In the genomic region with DNA sequence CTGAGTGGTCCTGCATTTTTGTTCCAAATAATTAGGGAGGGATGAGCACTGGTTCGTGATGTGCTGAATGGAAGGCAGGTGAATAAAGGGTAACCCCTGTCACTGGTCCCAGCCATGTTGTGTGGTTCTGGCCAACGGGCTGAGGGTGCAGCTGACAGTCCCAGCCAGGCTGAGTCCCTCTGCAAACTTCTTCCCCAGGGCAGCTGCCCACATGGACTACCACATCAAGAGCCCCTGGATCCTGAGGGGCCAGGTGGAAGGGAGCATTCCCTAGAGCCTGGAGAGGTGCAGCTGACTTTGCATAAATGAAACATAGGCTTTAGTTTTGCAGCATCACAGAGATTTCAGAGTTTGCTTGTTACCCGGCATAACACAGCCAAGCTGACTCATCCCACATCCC, we compare ENCODE assay signal across 21 cellular contexts.
DNase-seq lines count a peak whose midpoint lies in the region; ATAC-seq, FAIRE-seq and TF ChIP-seq lines count a peak whose summit lies in the region.
"Had no signal": no experiment of that assay in that cellular context is flagged by ENCODE, and none has a peak within 500 bp of the region (broad histone marks: within the 10 kb centered on the region; RNA-seq: fewer than 3 reads in every experiment).

No MANE protein-coding gene starts in this region.

- no peak overlapping the region for H3K9ac ChIP-seq in HepG2 (ENCODE audit: insufficient read depth, low read depth, low read length)
- H3K9ac ChIP-seq: BLaER1 had no signal

- H3K36me3 ChIP-seq in HepG2 (replicated peaks in 1 of 2; ENCODE audit: control insufficient read depth in 1 of 2, insufficient read depth in 2 of 2, low read length in 2 of 2) (no peaks in the 10 kb centered on the region), right lobe of liver (no peaks in the 10 kb centered on the region)
- H3K36me3 ChIP-seq: BLaER1 had no signal

- H3K4me1 ChIP-seq in HepG2 (ENCODE audit: insufficient read depth, low read length), result no peaks in the 10 kb centered on the region
- H3K4me1 ChIP-seq in right lobe of liver, result no peaks in the 10 kb centered on the region
- H3K4me1 ChIP-seq: A549, BLaER1 had no signal

- H3K27me3 ChIP-seq in HepG2 (ENCODE audit: control insufficient read depth in 1 of 2, insufficient read depth in 2 of 2, low read length in 2 of 2) (peaks cover 0 to 4% of the 10 kb centered on the region in 2 experiments; a peak in 2 of 5 replicates), right lobe of liver (no peaks in the 10 kb centered on the region)
- H3K27me3 ChIP-seq: BLaER1 had no signal

- H2AFZ ChIP-seq in HepG2 (ENCODE audit: low read length), result no peak overlapping the region

- intact Hi-C loops in HepG2 (cut with micrococcal nuclease; ENCODE audit: unreplicated experiment), result no loop called here
- intact Hi-C loops in right lobe of liver (cut with DNase I), result no loop called here
- intact Hi-C loops in posterior vena cava (cut with DNase I), result no loop called here

- FAIRE-seq in HepG2 (lab: Jason Lieb, UNC), result no peak
- FAIRE-seq: A549, D721Med, G401.6, GM12891, GM19239 had no signal

- WGBS in HepG2 (ENCODE audit: low lambda C conversion rate), result 8% methylated on average over 3 of the region's 3 CpGs
- WGBS in right lobe of liver (ENCODE audit: insufficient coverage, low coverage, low lambda C conversion rate, missing lambda C conversion rate), result 21% methylated on average over 2 of the region's 3 CpGs

- no peak for TF ChIP-seq CTCF in HepG2 (CRISPR knock-in tag; IDR thresholded peaks at IDR 0.05)
- TF ChIP-seq CTCF in right lobe of liver (IDR thresholded peaks at IDR 0.05), result no peak

- TF ChIP-seq RAD21 in HepG2 (CRISPR knock-in tag; IDR thresholded peaks at IDR 0.05), result no peak

- no peak overlapping the region for H3K4me2 ChIP-seq in HepG2 (ENCODE audit: low read depth, low read length)
- H3K4me2 ChIP-seq: A549, BLaER1 had no signal

- TF ChIP-seq POLR2A in HepG2 (IDR thresholded peaks at IDR 0.05; ENCODE audit: insufficient read depth in 1 of 2, low read depth in 2 of 2, low read length in 2 of 2) (no peak), right lobe of liver (IDR thresholded peaks at IDR 0.05) (no peak)

- TF ChIP-seq EP300 in HepG2 (IDR thresholded peaks at IDR 0.05; ENCODE audit: low read depth in 2 of 2, low read length in 2 of 2) (no peak), HepG2 (CRISPR knock-in tag; IDR thresholded peaks at IDR 0.05; ENCODE audit: borderline replicate concordance) (no peak)

- no peaks in the 10 kb centered on the region for H3K79me2 ChIP-seq in HepG2 (ENCODE audit: insufficient read depth, low read length)

- peaks cover 18% of the 10 kb centered on the region; the same call in 1 of the 2 replicates for H3K9me3 ChIP-seq in HepG2 (ENCODE audit: low read length)
- no peaks in the 10 kb centered on the region for H3K9me3 ChIP-seq in right lobe of liver
- H3K9me3 ChIP-seq: A549 had no signal

- no peaks in the 10 kb centered on the region for H4K20me1 ChIP-seq in HepG2 (ENCODE audit: insufficient read depth, low read length)
- H4K20me1 ChIP-seq: BLaER1 had no signal

- CTCF ChIA-PET in HepG2 (lab: Yijun Ruan, JAX; ENCODE audit: low intra/inter-chr PET ratio, low total read pairs), result no interaction called here

- H3K27ac ChIP-seq in HepG2 (ENCODE audit: extremely low read length, insufficient read depth, low read length) (no peak overlapping the region), right lobe of liver (no peak overlapping the region)
- H3K27ac ChIP-seq: 22Rv1, A549, BLaER1 had no signal

- DNase-seq in activated effector memory CD4-positive, alpha-beta T cell treated with anti-CD3 and anti-CD28 coated beads, Interleukin-2, amount 50 U/mL, for 16 hours, result peak; percentile 22
- no peak for DNase-seq in activated effector memory CD4-positive, alpha-beta T cell treated with Interleukin-2 at 50 U/mL for 16 hours
- no peak for DNase-seq in HepG2 (ENCODE audit: low spot score)
- DNase-seq in right lobe of liver, result no peak
- DNase-seq in posterior vena cava (ENCODE audit: low spot score), result peak; percentile 52
- DNase-seq in D341Med (ENCODE audit: low spot score), result no peak
- DNase-seq: AML-193; C1 segment of cervical spinal cord; CD4-positive, alpha-beta memory T cell; CD4-positive, CD25-positive, alpha-beta regulatory T cell; CD8-positive, alpha-beta memory T cell; COR-L47; DMS79 treated with DMSO at 0.1 percent for 48 hours; GF-D8 had no signal

- no TSS peak for BruUV-seq in HepG2 (replicated peaks; lab: Mats Ljungman, UMichigan)

- H3K4me3 ChIP-seq in HepG2 (replicated peaks in 1 of 3; ENCODE audit: insufficient read depth in 1 of 3, low read depth in 2 of 3, low read length in 3 of 3) (no peak overlapping the region), right lobe of liver (no peak overlapping the region)
- H3K4me3 ChIP-seq: A549, BLaER1 had no signal

- ATAC-seq in HepG2 (no peak), right lobe of liver (no peak)
- ATAC-seq: A549 had no signal

- in situ Hi-C loops in HepG2 (cut with HindIII; ENCODE audit: extremely low pct_ligation_motif_present, low pct_unique_long_range_greater_than_20kb), result no loop called here

- POLR2A ChIA-PET in HepG2 (lab: Yijun Ruan, JAX), result no interaction called here

TF ChIP-seq in HepG2, 621 proteins besides CTCF, POLR2A, EP300 and RAD21:
- TF ChIP-seq, protein P1, sequence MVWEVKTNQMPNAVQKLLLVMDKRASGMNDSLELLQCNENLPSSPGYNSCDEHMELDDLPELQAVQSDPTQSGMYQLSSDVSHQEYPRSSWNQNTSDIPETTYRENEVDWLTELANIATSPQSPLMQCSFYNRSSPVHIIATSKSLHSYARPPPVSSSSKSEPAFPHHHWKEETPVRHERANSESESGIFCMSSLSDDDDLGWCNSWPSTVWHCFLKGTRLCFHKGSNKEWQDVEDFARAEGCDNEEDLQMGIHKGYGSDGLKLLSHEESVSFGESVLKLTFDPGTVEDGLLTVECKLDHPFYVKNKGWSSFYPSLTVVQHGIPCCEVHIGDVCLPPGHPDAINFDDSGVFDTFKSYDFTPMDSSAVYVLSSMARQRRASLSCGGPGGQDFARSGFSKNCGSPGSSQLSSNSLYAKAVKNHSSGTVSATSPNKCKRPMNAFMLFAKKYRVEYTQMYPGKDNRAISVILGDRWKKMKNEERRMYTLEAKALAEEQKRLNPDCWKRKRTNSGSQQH (CRISPR knock-in tag; IDR thresholded peaks at IDR 0.05; ENCODE audit: low read depth), result no peak
- TF ChIP-seq MAFF (IDR thresholded peaks at IDR 0.05; ENCODE audit: low read depth, low read length) (0 out of 2 replicates have a peak, but pooled peaks have one; percentile 3), MAFK (conservative IDR thresholded peaks at IDR 0.05 in 1 of 2, IDR thresholded peaks at IDR 0.05 in 1 of 2; ENCODE audit: low read length in 2 of 2) (0 out of 4 replicates have a peak, but pooled peaks of 1 of the 2 experiments have one; percentile 35)

Comparison
In these comparisons a context has a peak if more than half of its experiments do, and no peak if none do; other contexts are left out.
1. DNase-seq: peak in activated effector memory CD4-positive, alpha-beta T cell treated with anti-CD3 and anti-CD28 coated beads, Interleukin-2, amount 50 U/mL, for 16 hours (single experiment) and posterior vena cava (single experiment); none in activated effector memory CD4-positive, alpha-beta T cell treated with Interleukin-2 at 50 U/mL for 16 hours (single experiment), HepG2 (single experiment), right lobe of liver (0 of 3) and D341Med (single experiment).